In the genomic region with DNA sequence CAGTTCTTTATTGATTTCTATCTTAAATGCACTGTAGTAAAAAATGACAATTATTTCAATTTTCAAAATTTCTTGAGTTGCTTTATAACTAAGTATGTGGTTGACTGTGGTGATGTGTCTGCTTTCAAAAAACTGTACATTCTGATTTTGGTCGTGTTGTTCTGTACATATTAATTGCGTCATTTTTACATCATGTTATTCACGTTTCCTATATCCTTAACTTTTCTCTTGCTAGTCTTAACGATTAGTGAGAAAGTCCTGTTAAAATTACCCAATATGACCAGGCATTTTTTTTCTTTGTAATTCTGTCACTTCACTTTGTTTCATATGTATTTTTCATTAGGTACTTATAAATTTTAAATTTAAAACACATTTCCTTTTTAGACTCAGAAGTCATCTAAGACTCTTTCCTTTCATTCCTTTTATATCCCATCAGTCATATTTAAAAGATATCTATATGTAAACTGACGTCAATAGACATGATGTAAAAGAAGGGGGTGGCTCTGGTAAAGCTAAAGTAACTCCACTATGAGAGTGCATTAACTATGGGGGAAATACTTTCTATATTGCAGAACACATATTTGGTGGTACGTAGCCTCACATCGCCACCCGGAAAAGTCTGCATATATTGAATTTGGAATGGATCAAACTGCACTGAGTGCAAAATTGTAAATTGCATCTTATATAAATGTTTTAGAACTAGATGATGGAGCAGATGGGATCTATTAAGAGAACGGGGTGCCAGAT, we compare ENCODE assay signal across 8 cellular contexts. TPM values are rescaled to one million over a fixed set of nuclear protein-coding genes. Genes with fewer than 3 reads are reported as not detected.
DNase-seq lines count a peak whose midpoint lies in the region; ATAC-seq and TF ChIP-seq lines count a peak whose summit lies in the region.

No MANE protein-coding gene starts in this region.

- TF ChIP-seq POLR2A in heart left ventricle (IDR thresholded peaks at IDR 0.05), result no peak
- TF ChIP-seq POLR2A in right lobe of liver (IDR thresholded peaks at IDR 0.05), result no peak

- no peaks in the 10 kb centered on the region for H3K9me3 ChIP-seq in heart left ventricle
- no peaks in the 10 kb centered on the region for H3K9me3 ChIP-seq in right lobe of liver

- H3K4me1 ChIP-seq in heart left ventricle, result peaks cover 3 to 24% (median 18%) of the 10 kb centered on the region in 12 donors
- peaks cover 0 to 19% (median 5%) of the 10 kb centered on the region in 4 donors for H3K4me1 ChIP-seq in right lobe of liver
- peaks cover 3% of the 10 kb centered on the region for H3K4me1 ChIP-seq in urinary bladder (ENCODE audit: insufficient read depth)

- TF ChIP-seq CTCF in heart left ventricle (IDR thresholded peaks at IDR 0.05) (no peak), right lobe of liver (IDR thresholded peaks at IDR 0.05) (no peak)

- H3K27ac ChIP-seq in heart left ventricle, result peak overlapping the region in 10 of 12 donors; percentile 91 to 99 (median 96)
- peak overlapping the region; percentile 5 to 97 (median 90) for H3K27ac ChIP-seq in right lobe of liver
- no peak overlapping the region for H3K27ac ChIP-seq in urinary bladder (ENCODE audit: low read depth)

- peak overlapping the region; percentile 97 for H3K4me3 Mint-ChIP-seq in activated naive CD8-positive, alpha-beta T cell

- H3K27me3 ChIP-seq in heart left ventricle (no peaks in the 10 kb centered on the region), right lobe of liver (no peaks in the 10 kb centered on the region)

- no peak for DNase-seq in heart left ventricle
- DNase-seq in Right ventricle myocardium superior, result no peak
- DNase-seq in right lobe of liver, result no peak
- no peak for DNase-seq in activated effector memory CD4-positive, alpha-beta T cell treated with anti-CD3 and anti-CD28 coated beads, Interleukin-2, amount 50 U/mL, for 16 hours
- no peak for DNase-seq in NCI-H2196 (lab: John Stamatoyannopoulos, UW; ENCODE audit: unreplicated experiment)
- DNase-seq in NCI-H1694 treated with DMSO at 0.1 percent for 48 hours (lab: John Stamatoyannopoulos, UW), result no peak

- 51 to 66% (median 60%) methylated on average over 9 of the region's 9 CpGs for WGBS in heart left ventricle, 4 donors
- WGBS in right lobe of liver (ENCODE audit: insufficient coverage, low coverage, low lambda C conversion rate, missing lambda C conversion rate), result 17% methylated on average over 9 of the region's 9 CpGs
- WGBS in urinary bladder, result 53% methylated on average over 9 of the region's 9 CpGs

- no peaks in the 10 kb centered on the region for H3K27me3 Mint-ChIP-seq in activated naive CD8-positive, alpha-beta T cell

- H3K4me3 ChIP-seq in heart left ventricle, result peak overlapping the region; percentile 63 to 93 (median 79)
- H3K4me3 ChIP-seq in right lobe of liver, result peak overlapping the region; percentile 66 to 80 (median 78)
- H3K4me3 ChIP-seq in urinary bladder (ENCODE audit: low read depth, low read length), result peak overlapping the region; percentile 67

- H3K27ac Mint-ChIP-seq in activated naive CD8-positive, alpha-beta T cell, result peak overlapping the region; percentile 100

- peaks cover 0 to 21% (median 14%) of the 10 kb centered on the region in 9 donors for H3K36me3 ChIP-seq in heart left ventricle
- peaks cover 0 to 10% (median 4%) of the 10 kb centered on the region in 4 donors for H3K36me3 ChIP-seq in right lobe of liver
- no peaks in the 10 kb centered on the region for H3K36me3 ChIP-seq in urinary bladder (ENCODE audit: insufficient read depth)

- peaks cover 53% of the 10 kb centered on the region for H3K4me1 Mint-ChIP-seq in activated naive CD8-positive, alpha-beta T cell (ENCODE audit: low read depth)

- no peak for ATAC-seq in heart left ventricle
- ATAC-seq in Right ventricle myocardium superior (ENCODE audit: poor library complexity), result no peak
- ATAC-seq in right lobe of liver, result no peak

- H3K36me3 Mint-ChIP-seq in activated naive CD8-positive, alpha-beta T cell, result peaks cover 8% of the 10 kb centered on the region

- intact Hi-C loops in heart left ventricle (cut with DNase I) (no loop called here), Right ventricle myocardium superior (cut with DNase I) (no loop called here), right lobe of liver (cut with DNase I) (no loop called here)

- no peaks in the 10 kb centered on the region for H3K9me3 Mint-ChIP-seq in activated naive CD8-positive, alpha-beta T cell (ENCODE audit: low read depth)

RNA-seq across cellular contexts. Expression of a gene that starts 1.1 kb away (rescaled TPM):
- 10 to 100 TPM; 25.5 to 47.2 (median 33.0) TPM for total RNA-seq in heart left ventricle
- polyA plus RNA-seq in heart left ventricle, result 100 to 1,000 TPM; 106 to 133 TPM
- 42.0 TPM for total RNA-seq in Right ventricle myocardium superior
- 10 to 100 TPM; 12.8 to 29.3 (median 16.2) TPM for total RNA-seq in right lobe of liver
- 20.8 TPM for total RNA-seq in urinary bladder
- polyA plus RNA-seq in urinary bladder, result 32.9 TPM
